19 cellular contexts compared by ENCODE assay signal in the genomic region with DNA sequence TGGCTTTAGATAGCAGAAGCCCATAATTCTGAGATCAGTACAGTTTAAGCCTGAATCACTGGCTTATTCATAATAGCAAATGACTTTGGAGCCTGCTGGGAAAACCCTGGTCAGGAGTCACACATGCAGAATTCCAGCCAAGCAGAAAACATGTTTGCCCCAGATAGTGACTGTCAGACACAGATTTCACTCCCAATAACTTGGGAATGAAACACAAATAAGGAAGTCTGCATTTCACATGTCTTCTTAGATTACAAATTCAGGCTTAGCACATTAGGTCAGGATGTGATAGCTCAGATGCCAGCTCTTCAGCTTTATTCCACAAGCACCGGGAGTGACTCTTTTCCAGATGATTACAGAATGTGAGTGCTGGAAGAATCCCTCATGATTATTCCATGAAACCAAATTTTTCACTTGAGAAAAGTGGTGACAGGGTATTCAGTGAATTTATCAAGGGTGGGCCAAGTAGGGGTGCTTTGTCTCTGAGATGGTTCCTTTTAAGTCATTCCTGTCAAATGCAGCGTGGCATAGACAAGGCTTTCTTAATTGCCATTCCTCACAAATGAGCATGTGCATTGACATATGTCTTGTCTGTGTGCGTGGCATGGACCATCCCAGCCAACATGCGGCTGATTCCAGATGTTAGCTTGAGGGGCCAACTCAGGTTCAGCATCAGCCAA.
DNase-seq lines count a peak whose midpoint lies in the region; ATAC-seq and TF ChIP-seq lines count a peak whose summit lies in the region.
"Had no signal": no experiment of that assay in that cellular context is flagged by ENCODE, and none has a peak within 500 bp of the region (broad histone marks: within the 10 kb centered on the region; RNA-seq: fewer than 3 reads in every experiment).

No MANE protein-coding gene starts in this region.

- no peaks in the 10 kb centered on the region for H3K9me2 ChIP-seq in neural cell (ENCODE audit: insufficient read depth, low read length)
- H3K9me2 ChIP-seq: SK-N-SH had no signal

- no peaks in the 10 kb centered on the region for H4K20me1 ChIP-seq in neural cell (ENCODE audit: insufficient read depth)

- H3K27ac ChIP-seq in esophagus muscularis mucosa (replicated peaks in 1 of 4) (no peak overlapping the region), neural cell (ENCODE audit: low read length) (peak overlapping the region; percentile 1), A673 (ENCODE audit: low read depth, low read length, poor library complexity, severe bottlenecking) (no peak overlapping the region)
- H3K27ac ChIP-seq: C4-2B, PC-9 had no signal

- no peaks in the 10 kb centered on the region for H3K4me1 ChIP-seq in esophagus muscularis mucosa
- no peaks in the 10 kb centered on the region for H3K4me1 ChIP-seq in A673 (ENCODE audit: insufficient read depth, low read length, poor library complexity, severe bottlenecking)

- ATAC-seq in HG02884 (IDR thresholded peaks at IDR 0.05; ENCODE audit: unreplicated experiment), result no peak
- no peak for ATAC-seq in SK-N-SH treated with all-trans-retinoic acid at 6 μM for 48 hours
- ATAC-seq in GM21619 (IDR thresholded peaks at IDR 0.05; ENCODE audit: unreplicated experiment), result no peak
- ATAC-seq: GM23338 had no signal

- POLR2A ChIA-PET in A673 (lab: Charles Lee; ENCODE audit: low non-redundant PET), result no interaction called here

- TF ChIP-seq POLR2A in esophagus muscularis mucosa (IDR thresholded peaks at IDR 0.05; ENCODE audit: low read depth), result no peak

- H3K36me3 ChIP-seq in esophagus muscularis mucosa (no peaks in the 10 kb centered on the region), neural cell (ENCODE audit: insufficient read depth, low read length) (no peaks in the 10 kb centered on the region), A673 (ENCODE audit: insufficient read depth, low read length, poor library complexity, severe bottlenecking) (no peaks in the 10 kb centered on the region)

- H3K4me3 ChIP-seq in AG09309 (ENCODE audit: control insufficient read depth, low read depth, low read length) (no peak overlapping the region), esophagus muscularis mucosa (no peak overlapping the region), neural cell (ENCODE audit: low read length) (no peak overlapping the region), A673 (ENCODE audit: low read depth, low read length, poor library complexity, severe bottlenecking) (no peak overlapping the region)
- H3K4me3 ChIP-seq: GM23338, PC-9 had no signal

- TF ChIP-seq CTCF in AG09309 (IDR thresholded peaks at IDR 0.05; ENCODE audit: control insufficient read depth, insufficient read depth, low read depth, low read length, missing control alignments) (no peak), esophagus muscularis mucosa (IDR thresholded peaks at IDR 0.05) (no peak), neural cell (IDR thresholded peaks at IDR 0.05; ENCODE audit: poor library complexity, severe bottlenecking) (no peak), A673 (conservative IDR thresholded peaks at IDR 0.05; ENCODE audit: low read depth, low read length) (no peak)

- H3K79me2 ChIP-seq in neural cell (replicated peaks; ENCODE audit: insufficient read depth, low read length), result no peaks in the 10 kb centered on the region

- no peak overlapping the region for H2AFZ ChIP-seq in neural cell (ENCODE audit: low read depth, low read length)
- H2AFZ ChIP-seq: GM23338, PC-9 had no signal

- TF ChIP-seq RAD21 in neural cell (conservative IDR thresholded peaks at IDR 0.05), result no peak

- BruUV-seq in A673 (replicated peaks; lab: Mats Ljungman, UMichigan), result no TSS peak

- 87% methylated on average over 4 of the region's 4 CpGs for WGBS in esophagus muscularis mucosa

- no peak overlapping the region for H3K9ac ChIP-seq in neural cell (ENCODE audit: low read length)
- H3K9ac ChIP-seq: SK-N-SH had no signal

- in situ Hi-C loops in G401 (cut with HindIII; ENCODE audit: low sequenced_read_pairs), result no loop called here

- TF ChIP-seq EP300 in esophagus muscularis mucosa (IDR thresholded peaks at IDR 0.05), result no peak
- TF ChIP-seq EP300 in neural cell (conservative IDR thresholded peaks at IDR 0.05; ENCODE audit: poor library complexity, severe bottlenecking), result no peak

- H3K27me3 ChIP-seq in esophagus muscularis mucosa (no peaks in the 10 kb centered on the region), neural cell (ENCODE audit: insufficient read depth, low read depth, low read length) (no peaks in the 10 kb centered on the region), A673 (replicated peaks; ENCODE audit: insufficient read depth, low read depth, low read length, poor library complexity) (peaks cover 7% of the 10 kb centered on the region)

- intact Hi-C loops in esophagus muscularis mucosa (cut with DNase I) (no loop called here), A673 (cut with micrococcal nuclease; ENCODE audit: unreplicated experiment) (no loop called here)

- peak; percentile 11 for DNase-seq in AG09309 (ENCODE audit: low read depth)
- DNase-seq in G401 (ENCODE audit: low spot score), result peak; percentile 72
- DNase-seq in esophagus muscularis mucosa (ENCODE audit: extremely low spot score), result peak; percentile 72
- DNase-seq in A673 (ENCODE audit: low spot score), result no peak
- DNase-seq: COR-L47, DMS153, KG1, NCI-H1048, NCI-H1694, NCI-H345, NCI-H526 treated with DMSO at 0.1 percent for 48 hours, PC-9, SK-N-SH had no signal

- H3K9me3 ChIP-seq in esophagus muscularis mucosa (no peaks in the 10 kb centered on the region), neural cell (ENCODE audit: low read length) (no peaks in the 10 kb centered on the region), A673 (ENCODE audit: low read depth, low read length, poor library complexity, severe bottlenecking) (no peaks in the 10 kb centered on the region)
- H3K9me3 ChIP-seq: SK-N-SH had no signal

- CTCF ChIA-PET in A673 (lab: Charles Lee), result no interaction called here

- H3K4me2 ChIP-seq in neural cell (ENCODE audit: low read length), result no peak overlapping the region
- H3K4me2 ChIP-seq: GM23338, PC-9, SK-N-SH had no signal

- H3F3A ChIP-seq in neural cell (ENCODE audit: insufficient read depth, low read length, poor library complexity, severe bottlenecking), result no peaks in the 10 kb centered on the region

TF ChIP-seq in neural cell, 6 proteins besides CTCF, POLR2A, EP300 and RAD21:
- TF ChIP-seq MXI1 (conservative IDR thresholded peaks at IDR 0.05; ENCODE audit: poor library complexity, severe bottlenecking), result no peak
- TF ChIP-seq, protein P1, sequence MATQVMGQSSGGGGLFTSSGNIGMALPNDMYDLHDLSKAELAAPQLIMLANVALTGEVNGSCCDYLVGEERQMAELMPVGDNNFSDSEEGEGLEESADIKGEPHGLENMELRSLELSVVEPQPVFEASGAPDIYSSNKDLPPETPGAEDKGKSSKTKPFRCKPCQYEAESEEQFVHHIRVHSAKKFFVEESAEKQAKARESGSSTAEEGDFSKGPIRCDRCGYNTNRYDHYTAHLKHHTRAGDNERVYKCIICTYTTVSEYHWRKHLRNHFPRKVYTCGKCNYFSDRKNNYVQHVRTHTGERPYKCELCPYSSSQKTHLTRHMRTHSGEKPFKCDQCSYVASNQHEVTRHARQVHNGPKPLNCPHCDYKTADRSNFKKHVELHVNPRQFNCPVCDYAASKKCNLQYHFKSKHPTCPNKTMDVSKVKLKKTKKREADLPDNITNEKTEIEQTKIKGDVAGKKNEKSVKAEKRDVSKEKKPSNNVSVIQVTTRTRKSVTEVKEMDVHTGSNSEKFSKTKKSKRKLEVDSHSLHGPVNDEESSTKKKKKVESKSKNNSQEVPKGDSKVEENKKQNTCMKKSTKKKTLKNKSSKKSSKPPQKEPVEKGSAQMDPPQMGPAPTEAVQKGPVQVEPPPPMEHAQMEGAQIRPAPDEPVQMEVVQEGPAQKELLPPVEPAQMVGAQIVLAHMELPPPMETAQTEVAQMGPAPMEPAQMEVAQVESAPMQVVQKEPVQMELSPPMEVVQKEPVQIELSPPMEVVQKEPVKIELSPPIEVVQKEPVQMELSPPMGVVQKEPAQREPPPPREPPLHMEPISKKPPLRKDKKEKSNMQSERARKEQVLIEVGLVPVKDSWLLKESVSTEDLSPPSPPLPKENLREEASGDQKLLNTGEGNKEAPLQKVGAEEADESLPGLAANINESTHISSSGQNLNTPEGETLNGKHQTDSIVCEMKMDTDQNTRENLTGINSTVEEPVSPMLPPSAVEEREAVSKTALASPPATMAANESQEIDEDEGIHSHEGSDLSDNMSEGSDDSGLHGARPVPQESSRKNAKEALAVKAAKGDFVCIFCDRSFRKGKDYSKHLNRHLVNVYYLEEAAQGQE (IDR thresholded peaks at IDR 0.05; ENCODE audit: borderline replicate concordance), result peak; percentile 34

TF ChIP-seq in SK-N-SH treated with all-trans-retinoic acid at 6 μM for 48 hours, 23 proteins besides CTCF, POLR2A, EP300 and RAD21 (continues in another document):
- no peak for TF ChIP-seq OSR1 (CRISPR knock-in tag; IDR thresholded peaks at IDR 0.05)
- TF ChIP-seq ZNF8 (CRISPR knock-in tag; IDR thresholded peaks at IDR 0.05), result no peak
- TF ChIP-seq ISL1 (CRISPR knock-in tag; IDR thresholded peaks at IDR 0.05), result no peak
- TF ChIP-seq, protein P2, sequence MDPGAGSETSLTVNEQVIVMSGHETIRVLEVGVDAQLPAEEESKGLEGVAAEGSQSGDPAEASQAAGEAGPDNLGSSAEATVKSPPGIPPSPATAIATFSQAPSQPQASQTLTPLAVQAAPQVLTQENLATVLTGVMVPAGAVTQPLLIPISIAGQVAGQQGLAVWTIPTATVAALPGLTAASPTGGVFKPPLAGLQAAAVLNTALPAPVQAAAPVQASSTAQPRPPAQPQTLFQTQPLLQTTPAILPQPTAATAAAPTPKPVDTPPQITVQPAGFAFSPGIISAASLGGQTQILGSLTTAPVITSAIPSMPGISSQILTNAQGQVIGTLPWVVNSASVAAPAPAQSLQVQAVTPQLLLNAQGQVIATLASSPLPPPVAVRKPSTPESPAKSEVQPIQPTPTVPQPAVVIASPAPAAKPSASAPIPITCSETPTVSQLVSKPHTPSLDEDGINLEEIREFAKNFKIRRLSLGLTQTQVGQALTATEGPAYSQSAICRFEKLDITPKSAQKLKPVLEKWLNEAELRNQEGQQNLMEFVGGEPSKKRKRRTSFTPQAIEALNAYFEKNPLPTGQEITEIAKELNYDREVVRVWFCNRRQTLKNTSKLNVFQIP (CRISPR knock-in tag; IDR thresholded peaks at IDR 0.05; ENCODE audit: borderline replicate concordance, low read depth), result no peak
- TF ChIP-seq, protein P3, sequence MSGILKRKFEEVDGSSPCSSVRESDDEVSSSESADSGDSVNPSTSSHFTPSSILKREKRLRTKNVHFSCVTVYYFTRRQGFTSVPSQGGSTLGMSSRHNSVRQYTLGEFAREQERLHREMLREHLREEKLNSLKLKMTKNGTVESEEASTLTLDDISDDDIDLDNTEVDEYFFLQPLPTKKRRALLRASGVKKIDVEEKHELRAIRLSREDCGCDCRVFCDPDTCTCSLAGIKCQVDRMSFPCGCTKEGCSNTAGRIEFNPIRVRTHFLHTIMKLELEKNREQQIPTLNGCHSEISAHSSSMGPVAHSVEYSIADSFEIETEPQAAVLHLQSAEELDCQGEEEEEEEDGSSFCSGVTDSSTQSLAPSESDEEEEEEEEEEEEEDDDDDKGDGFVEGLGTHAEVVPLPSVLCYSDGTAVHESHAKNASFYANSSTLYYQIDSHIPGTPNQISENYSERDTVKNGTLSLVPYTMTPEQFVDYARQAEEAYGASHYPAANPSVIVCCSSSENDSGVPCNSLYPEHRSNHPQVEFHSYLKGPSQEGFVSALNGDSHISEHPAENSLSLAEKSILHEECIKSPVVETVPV (CRISPR knock-in tag; IDR thresholded peaks at IDR 0.05), result no peak
